Comparison of ENCODE assay signal across 8 cellular contexts in genomic region chr11:47565340-47566165, GRCh38. TPM values are rescaled to one million over a fixed set of nuclear protein-coding genes. Genes with fewer than 3 reads are reported as not detected.
DNase-seq lines count a peak whose midpoint lies in the region; TF ChIP-seq lines count a peak whose summit lies in the region.

Gene PTPMT1, plus strand, starts transcription at chr11:47565599. Its CDS starts 24 bp downstream, at chr11:47565623.

- H3K4me3 ChIP-seq in WERI-Rb-1 (ENCODE audit: low read depth, low read length) (peak within 1 kb of the TSS; percentile 67), cardiac fibroblast (replicated peaks in 1 of 2; ENCODE audit: low read depth in 2 of 2, low read length in 2 of 2) (peak within 1 kb of the TSS; percentile 64 to 81)

- no peaks in the 10 kb centered on the region for H3K9me3 Mint-ChIP-seq in HFFc6

- H3K36me3 ChIP-seq in WERI-Rb-1 = peaks cover 25% of the 10 kb centered on the region

- H3K4me3 Mint-ChIP-seq in HFFc6 = peak within 1 kb of the TSS; percentile 87

- H3K4me1 Mint-ChIP-seq in HFFc6 (ENCODE audit: low read depth) = peaks cover 8% of the 10 kb centered on the region

- TF ChIP-seq CTCF in GM13977 (IDR thresholded peaks at IDR 0.05; ENCODE audit: extremely low read depth, insufficient read depth, missing control alignments) = no peak
- no peak for TF ChIP-seq CTCF in HFFc6 (IDR thresholded peaks at IDR 0.05)
- TF ChIP-seq CTCF in WERI-Rb-1 (IDR thresholded peaks at IDR 0.05; ENCODE audit: low read depth, low read length) = no peak
- TF ChIP-seq CTCF in cardiac fibroblast (IDR thresholded peaks at IDR 0.05; ENCODE audit: low read depth, low read length) = no peak

- no peaks in the 10 kb centered on the region; the same call in 1 of the 2 replicates for H3K27me3 Mint-ChIP-seq in HFFc6 (ENCODE audit: insufficient read depth)

- DNase-seq in GM13977 (ENCODE audit: low spot score) (peak; percentile 87), HFFc6 (peak; percentile 67), NCI-H1048 (lab: John Stamatoyannopoulos, UW) (peak; percentile 48), WERI-Rb-1 (peak; percentile 84), cardiac fibroblast (ENCODE audit: low read depth in 2 of 2) (peak; percentile 66 to 73), islet precursor cell (peak; percentile 91), NK-92 (lab: John Stamatoyannopoulos, UW; ENCODE audit: unreplicated experiment) (no peak)
- peak; percentile 29 to 51 for DNase-seq in stimulated activated CD4-positive, alpha-beta T cell treated with anti-CD3 and anti-CD28 coated beads, Interleukin-15, amount 100 ng/mL, for 1 hour (ENCODE audit: low read depth in 1 of 2, low spot score in 1 of 2)

- H3K36me3 Mint-ChIP-seq in HFFc6 (ENCODE audit: low read depth) = peaks cover 6% of the 10 kb centered on the region; the same call in 1 of the 2 replicates

- no peaks in the 10 kb centered on the region for H3K27me3 ChIP-seq in WERI-Rb-1 (ENCODE audit: insufficient read depth, low read depth, severe bottlenecking)

- peak within 1 kb of the TSS; percentile 91 for H3K27ac ChIP-seq in WERI-Rb-1

- H3K27ac Mint-ChIP-seq in HFFc6 = peak within 1 kb of the TSS; percentile 65

- in situ Hi-C loops in GM13977 (cut with MboI; ENCODE audit: low pct_unique_long_range_greater_than_20kb, low sequenced_read_pairs, unreplicated experiment) = no loop called here

- no peaks in the 10 kb centered on the region for H3K9me3 ChIP-seq in WERI-Rb-1 (ENCODE audit: severe bottlenecking)

RNA-seq across cellular contexts. Expression of gene PTPMT1, which starts in this region (rescaled TPM):
- 10 to 100 TPM; 51.8 to 64.2 (median 54.5) TPM for total RNA-seq in HFFc6 (2021; fragmentation: NEBNext Ultra II Directional; extraction: Animal tissue kit (Norgen Biotek cat#: 25700))
